Comparison of ENCODE assay signal across 8 cellular contexts in genomic region chr13:27374650-27375049, GRCh38. TPM values are rescaled to one million over a fixed set of nuclear protein-coding genes. Genes with fewer than 3 reads are reported as not detected.
DNase-seq lines count a peak whose midpoint lies in the region; ATAC-seq lines count a peak whose summit lies in the region.

No MANE protein-coding gene starts in this region.

- H3K36me3 Mint-ChIP-seq in CD8-positive, alpha-beta memory T cell = no peaks in the 10 kb centered on the region

- H3K27me3 ChIP-seq in CD8-positive, alpha-beta memory T cell (ENCODE audit: insufficient read depth, low read length, poor library complexity, severe bottlenecking) = no peaks in the 10 kb centered on the region

- peak in 4 of 5 donors; percentile 28 to 65 (median 42) for DNase-seq in CD8-positive, alpha-beta memory T cell
- peak; percentile 33 for DNase-seq in NCI-H128 (lab: John Stamatoyannopoulos, UW; ENCODE audit: unreplicated experiment)
- peak; percentile 87 for DNase-seq in SW480 (ENCODE audit: low spot score)
- peak in 36 of 58 donors; percentile 6 to 61 (median 28) for DNase-seq in anterior cingulate cortex (lab: John Stamatoyannopoulos, UW)
- DNase-seq in left ventricle myocardium superior = peak; percentile 45
- DNase-seq in retina = peak; percentile 64
- DNase-seq in cortex of kidney (lab: John Stamatoyannopoulos, UW) = no peak

- no peaks in the 10 kb centered on the region for H3K9me3 ChIP-seq in CD8-positive, alpha-beta memory T cell (ENCODE audit: low read length)

- CTCF ChIA-PET in CD8-positive, alpha-beta memory T cell (lab: Charles Lee) = interaction anchor here (0.9 to 6.4 kb wide), 7 partner anchors 12 to 609 kb away, joined by 3 to 74 read pairs (median 4); no protein-coding TSS in a partner anchor

- H3K9me3 Mint-ChIP-seq in CD8-positive, alpha-beta memory T cell = no peaks in the 10 kb centered on the region

- H3K4me3 Mint-ChIP-seq in CD8-positive, alpha-beta memory T cell = no peak overlapping the region

- H3K4me3 ChIP-seq in CD8-positive, alpha-beta memory T cell (ENCODE audit: low read length) = no peak overlapping the region

- no peak overlapping the region for H3K27ac Mint-ChIP-seq in CD8-positive, alpha-beta memory T cell

- intact Hi-C loops in left ventricle myocardium superior (cut with micrococcal nuclease) = loop anchor here (5.0 kb wide), 1 partner anchor 453 kb away; no protein-coding TSS in a partner anchor

- H3K27me3 Mint-ChIP-seq in CD8-positive, alpha-beta memory T cell = peaks cover 15 to 44% of the 10 kb centered on the region in 2 donors

- no peaks in the 10 kb centered on the region for H3K36me3 ChIP-seq in CD8-positive, alpha-beta memory T cell (ENCODE audit: insufficient read depth, low read length)

- H3K4me1 Mint-ChIP-seq in CD8-positive, alpha-beta memory T cell = peaks cover 4 to 7% (median 6%) of the 10 kb centered on the region in 3 donors

- H3K27ac ChIP-seq in CD8-positive, alpha-beta memory T cell (ENCODE audit: low read depth, low read length) = no peak overlapping the region

- POLR2A ChIA-PET in CD8-positive, alpha-beta memory T cell (lab: Charles Lee) = no interaction called here

- ATAC-seq in GM21381 (IDR thresholded peaks at IDR 0.05; ENCODE audit: unreplicated experiment) (peak; percentile 57), left ventricle myocardium superior (peak; percentile 97)

- H3K4me1 ChIP-seq in CD8-positive, alpha-beta memory T cell (ENCODE audit: insufficient read depth, low read length) = no peaks in the 10 kb centered on the region

RNA-seq across cellular contexts. Expression of gene GTF3A, which starts 49.8 kb away (rescaled TPM):
- 100 to 1,000 TPM; 296 to 323 TPM for total RNA-seq in CD8-positive, alpha-beta memory T cell
- polyA plus RNA-seq in CD8-positive, alpha-beta memory T cell = 606 TPM
- 227 TPM for total RNA-seq in left ventricle myocardium superior
